ENCODE assay signal across 8 cellular contexts in the genomic region with DNA sequence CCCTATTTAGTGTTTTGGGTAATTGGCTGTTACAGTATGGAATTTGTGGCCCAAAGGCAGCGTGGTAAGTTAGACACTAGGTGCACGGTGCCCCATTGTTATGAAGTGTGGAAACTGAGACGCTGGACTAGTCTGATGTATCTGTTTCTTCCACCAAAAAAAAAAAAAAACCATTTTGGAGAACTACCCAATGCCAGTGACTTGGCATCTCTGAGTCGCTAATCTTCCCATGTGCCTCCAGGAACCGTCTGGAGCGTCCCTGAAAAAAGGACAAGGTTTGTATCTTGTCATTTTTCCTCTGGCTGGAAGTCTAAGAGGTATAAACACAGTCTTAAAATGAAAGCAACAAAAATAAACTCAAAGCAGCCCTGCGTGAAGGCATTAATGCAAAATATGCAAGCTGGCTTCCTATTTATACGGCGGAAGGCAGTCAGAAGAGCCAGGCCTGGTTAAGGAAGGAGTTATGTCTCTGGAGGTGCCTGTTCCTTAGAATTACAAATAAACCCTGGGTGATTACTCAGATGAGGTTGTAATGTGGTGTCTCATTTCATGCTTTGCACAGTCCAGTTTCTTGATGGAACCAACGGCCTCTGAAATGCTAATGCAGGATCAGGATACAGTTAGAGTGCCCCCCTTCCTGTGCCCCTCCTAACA. TPM values are rescaled to one million over a fixed set of nuclear protein-coding genes. Genes with fewer than 3 reads are reported as not detected.
DNase-seq lines count a peak whose midpoint lies in the region; ATAC-seq and TF ChIP-seq lines count a peak whose summit lies in the region.

No MANE protein-coding gene starts in this region.

- TF ChIP-seq CTCF in fibroblast of villous mesenchyme (IDR thresholded peaks at IDR 0.05; ENCODE audit: insufficient read depth, low read depth, low read length) (no peak), retinal pigment epithelial cell (conservative IDR thresholded peaks at IDR 0.05; ENCODE audit: low read depth, low read length) (no peak)

- no peak overlapping the region for H3K4me3 ChIP-seq in fibroblast of villous mesenchyme (ENCODE audit: low read depth, low read length)
- H3K4me3 ChIP-seq in retinal pigment epithelial cell (ENCODE audit: low read length), result no peak overlapping the region

- ATAC-seq in SK-N-SH treated with all-trans-retinoic acid at 6 μM for 48 hours (peak; percentile 48), GM21737 (IDR thresholded peaks at IDR 0.05; ENCODE audit: unreplicated experiment) (no peak), sciatic nerve (no peak), HG03175 (IDR thresholded peaks at IDR 0.05; ENCODE audit: unreplicated experiment) (no peak)

- DNase-seq in EH (ENCODE audit: low read depth) (peak; percentile 95), fibroblast of villous mesenchyme (ENCODE audit: low read depth) (peak; percentile 88), retinal pigment epithelial cell (ENCODE audit: low read depth) (peak; percentile 66), retina (no peak), sciatic nerve (ENCODE audit: low spot score) (no peak)

- intact Hi-C loops in sciatic nerve (cut with DNase I), result no loop called here

TF ChIP-seq in SK-N-SH treated with all-trans-retinoic acid at 6 μM for 48 hours, 23 proteins besides CTCF, POLR2A, EP300 and RAD21:
- no peak for TF ChIP-seq ZNF565 (CRISPR knock-in tag; conservative IDR thresholded peaks at IDR 0.05; ENCODE audit: low read depth)
- TF ChIP-seq CSDC2 (CRISPR knock-in tag; IDR thresholded peaks at IDR 0.05), result no peak
TF ChIP-seq in SK-N-SH treated with all-trans-retinoic acid at 6 μM for 48 hours: peak in this region for 0.

RNA-seq across cellular contexts. Expression of gene ACTN4, which starts 20.2 kb away (rescaled TPM):
- 333 and 456 TPM in 2 replicates for total RNA-seq in fibroblast of villous mesenchyme
- total RNA-seq in sciatic nerve, result 597 TPM

RNA-seq across cellular contexts. Expression of gene EIF3K, which starts 48.7 kb away (rescaled TPM):
- total RNA-seq in fibroblast of villous mesenchyme, result 152 and 257 TPM in 2 replicates
- total RNA-seq in sciatic nerve, result 168 TPM

RNA-seq across cellular contexts. Expression of gene MAP4K1, which starts 49.9 kb away (rescaled TPM):
- total RNA-seq in fibroblast of villous mesenchyme (0.32 TPM in 1 of 2 replicates, not detected in the other), sciatic nerve (6.2 TPM)

Comparison
In these comparisons a context has a peak if more than half of its experiments do, and no peak if none do; other contexts are left out.
1. DNase-seq: peak in EH (single experiment), fibroblast of villous mesenchyme (single experiment) and retinal pigment epithelial cell (single experiment); none in retina (single experiment) and sciatic nerve (single experiment).